8 cellular contexts compared by ENCODE assay signal in the genomic region with DNA sequence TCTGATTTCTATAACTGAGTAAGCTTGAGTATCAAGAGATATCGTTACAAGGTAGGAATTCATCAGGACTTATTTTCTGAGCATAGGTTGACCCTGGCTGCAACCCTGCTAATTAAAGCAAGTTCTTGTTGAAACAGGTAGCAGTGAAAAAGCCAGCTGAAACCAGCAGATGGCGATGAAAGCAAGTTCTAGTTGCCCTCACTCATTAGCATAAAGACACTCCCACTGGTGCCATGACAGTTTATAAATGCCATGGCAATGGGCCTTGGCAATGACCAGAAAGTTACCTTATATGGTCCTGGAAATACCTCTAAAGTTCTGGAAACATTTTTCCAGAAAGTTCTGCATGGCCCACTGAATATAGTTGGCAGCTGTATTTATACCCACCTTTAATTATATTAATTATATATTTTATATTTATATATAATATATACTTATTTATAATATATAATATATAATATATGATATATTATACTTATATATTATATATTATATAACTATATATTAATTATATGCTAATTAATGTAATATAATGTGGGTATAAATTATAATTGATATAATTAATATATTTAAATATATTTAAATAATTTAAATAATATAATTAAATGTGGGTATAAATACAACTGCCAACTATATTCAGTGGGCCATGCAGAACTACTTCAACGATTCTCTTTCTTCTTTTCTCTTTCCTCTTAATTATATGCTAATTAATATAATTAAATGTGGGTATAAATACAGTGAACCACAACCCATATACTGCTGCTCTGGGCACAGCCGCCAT.
DNase-seq lines count a peak whose midpoint lies in the region; ATAC-seq, FAIRE-seq and TF ChIP-seq lines count a peak whose summit lies in the region.

No MANE protein-coding gene starts in this region.

- H3K4me1 Mint-ChIP-seq in activated naive CD4-positive, alpha-beta T cell treated with anti-CD3 and anti-CD28 coated beads, Interleukin-2, amount 10 ng/mL, durations not matched to agents 7 days and 5 days = no peaks in the 10 kb centered on the region

- H3K36me3 ChIP-seq in BE2C (no peaks in the 10 kb centered on the region), gastroesophageal sphincter (no peaks in the 10 kb centered on the region)

- ATAC-seq in GM18861 (IDR thresholded peaks at IDR 0.05; ENCODE audit: unreplicated experiment) = peak; percentile 66
- ATAC-seq in HG03457 (IDR thresholded peaks at IDR 0.05; ENCODE audit: unreplicated experiment) = peak; percentile 96
- no peak for ATAC-seq in gastroesophageal sphincter

- TF ChIP-seq EP300 in gastroesophageal sphincter (IDR thresholded peaks at IDR 0.05) = no peak

- WGBS in gastroesophageal sphincter (ENCODE audit: low coverage in 1 of 2), 2 donors = 78 to 84% methylated on average over 3 to 4 of the region's 4 CpGs

- H3K36me3 Mint-ChIP-seq in activated naive CD4-positive, alpha-beta T cell treated with anti-CD3 and anti-CD28 coated beads, Interleukin-2, amount 10 ng/mL, durations not matched to agents 7 days and 5 days = no peaks in the 10 kb centered on the region

- no peak for TF ChIP-seq POLR2A in gastroesophageal sphincter (IDR thresholded peaks at IDR 0.05)

- no peak overlapping the region for H3K4me3 Mint-ChIP-seq in activated naive CD4-positive, alpha-beta T cell treated with anti-CD3 and anti-CD28 coated beads, Interleukin-2, amount 10 ng/mL, durations not matched to agents 7 days and 5 days

- FAIRE-seq in frontal cortex (lab: Jason Lieb, UNC) = peak; percentile 77

- H3K27ac Mint-ChIP-seq in activated naive CD4-positive, alpha-beta T cell treated with anti-CD3 and anti-CD28 coated beads, Interleukin-2, amount 10 ng/mL, durations not matched to agents 7 days and 5 days = no peak overlapping the region

- no peaks in the 10 kb centered on the region for H3K9me3 ChIP-seq in BE2C
- H3K9me3 ChIP-seq in gastroesophageal sphincter = no peaks in the 10 kb centered on the region

- H3K27ac ChIP-seq in gastroesophageal sphincter = no peak overlapping the region

- H3K27me3 Mint-ChIP-seq in activated naive CD4-positive, alpha-beta T cell treated with anti-CD3 and anti-CD28 coated beads, Interleukin-2, amount 10 ng/mL, durations not matched to agents 7 days and 5 days = no peaks in the 10 kb centered on the region

- CTCF ChIA-PET in activated naive CD4-positive, alpha-beta T cell treated with anti-CD3 and anti-CD28 coated beads, Interleukin-2, amount 10 ng/mL, durations not matched to agents 7 days and 5 days (lab: Charles Lee) = no interaction called here

- peaks cover 4% of the 10 kb centered on the region for H3K9me3 Mint-ChIP-seq in activated naive CD4-positive, alpha-beta T cell treated with anti-CD3 and anti-CD28 coated beads, Interleukin-2, amount 10 ng/mL, durations not matched to agents 7 days and 5 days

- peak; percentile 55 for DNase-seq in BE2C
- DNase-seq in OCI-M1 (lab: John Stamatoyannopoulos, UW) = peak; percentile 84
- no peak for DNase-seq in frontal cortex (ENCODE audit: low spot score in 2 of 2)
- no peak for DNase-seq in hippocampal formation (lab: John Stamatoyannopoulos, UW)
- no peak for DNase-seq in activated naive CD4-positive, alpha-beta T cell treated with anti-CD3 and anti-CD28 coated beads, Interleukin-2, amount 10 ng/mL, durations not matched to agents 7 days and 5 days

- no peaks in the 10 kb centered on the region for H3K27me3 ChIP-seq in BE2C
- H3K27me3 ChIP-seq in gastroesophageal sphincter = no peaks in the 10 kb centered on the region

- peak; percentile 57 for TF ChIP-seq CTCF in BE2C (IDR thresholded peaks at IDR 0.05; ENCODE audit: low read depth, low read length)
- TF ChIP-seq CTCF in gastroesophageal sphincter (IDR thresholded peaks at IDR 0.05) = no peak

- H3K4me3 ChIP-seq in BE2C (ENCODE audit: low read depth, low read length) (no peak overlapping the region), gastroesophageal sphincter (no peak overlapping the region)

- no peaks in the 10 kb centered on the region for H3K4me1 ChIP-seq in BE2C
- no peaks in the 10 kb centered on the region for H3K4me1 ChIP-seq in gastroesophageal sphincter

Comparison
In these comparisons a context has a peak if more than half of its experiments do, and no peak if none do; other contexts are left out.
1. DNase-seq: peak in BE2C (single experiment) and OCI-M1 (single experiment); none in frontal cortex (0 of 2), hippocampal formation (0 of 2) and activated naive CD4-positive, alpha-beta T cell treated with anti-CD3 and anti-CD28 coated beads, Interleukin-2, amount 10 ng/mL, durations not matched to agents 7 days and 5 days (single experiment).